ENCODE assay signal across 19 cellular contexts in genomic region chr15:91018178-91018577, GRCh38. TPM values are rescaled to one million over a fixed set of nuclear protein-coding genes. Genes with fewer than 3 reads are reported as not detected.
DNase-seq lines count a peak whose midpoint lies in the region; ATAC-seq, FAIRE-seq and TF ChIP-seq lines count a peak whose summit lies in the region.
"Had no signal": no experiment of that assay in that cellular context is flagged by ENCODE, and none has a peak within 500 bp of the region (broad histone marks: within the 10 kb centered on the region; RNA-seq: fewer than 3 reads in every experiment).

No MANE protein-coding gene starts in this region.

- no peak overlapping the region for H3K4me3 Mint-ChIP-seq in activated CD4-positive, alpha-beta T cell treated with anti-CD3 and anti-CD28 coated beads for 36 hours
- H3K4me3 Mint-ChIP-seq in HFFc6 (no peak overlapping the region), neural crest cell (peak overlapping the region; percentile 13)

- intact Hi-C loops in activated CD4-positive, alpha-beta T cell treated with anti-CD3 and anti-CD28 coated beads for 36 hours (cut with DNase I, micrococcal nuclease): no loop called here
- intact Hi-C loops in K562 (cut with micrococcal nuclease): no loop called here

- H3K9me1 ChIP-seq in K562 (ENCODE audit: control insufficient read depth, insufficient read depth, low read length): no peaks in the 10 kb centered on the region

- ATAC-seq in activated CD4-positive, alpha-beta T cell treated with anti-CD3 and anti-CD28 coated beads for 36 hours: no peak
- peak; percentile 22; the same call in 2 of the 3 replicates for ATAC-seq in K562

- no peaks in the 10 kb centered on the region for H3K9me3 Mint-ChIP-seq in activated CD4-positive, alpha-beta T cell treated with anti-CD3 and anti-CD28 coated beads for 36 hours (ENCODE audit: low read depth)
- H3K9me3 Mint-ChIP-seq in HFFc6 (no peaks in the 10 kb centered on the region), neural crest cell (no peaks in the 10 kb centered on the region)

- TF ChIP-seq CTCF in HFFc6 (IDR thresholded peaks at IDR 0.05) (no peak), K562 (IDR thresholded peaks at IDR 0.05 in 2 of 3, conservative IDR thresholded peaks at IDR 0.05 in 1 of 3; ENCODE audit: insufficient read depth in 2 of 3, low read depth in 1 of 3, low read length in 3 of 3) (no peak), neural crest cell (conservative IDR thresholded peaks at IDR 0.05) (no peak), brain microvascular endothelial cell (IDR thresholded peaks at IDR 0.05; ENCODE audit: low read depth, low read length, missing control alignments) (no peak)

- H3K27me3 Mint-ChIP-seq in activated CD4-positive, alpha-beta T cell treated with anti-CD3 and anti-CD28 coated beads for 36 hours: no peaks in the 10 kb centered on the region
- H3K27me3 Mint-ChIP-seq in HFFc6 (ENCODE audit: insufficient read depth) (no peaks in the 10 kb centered on the region), neural crest cell (ENCODE audit: low read depth) (no peaks in the 10 kb centered on the region)

- peak overlapping the region; percentile 13 for H3K27ac Mint-ChIP-seq in activated CD4-positive, alpha-beta T cell treated with anti-CD3 and anti-CD28 coated beads for 36 hours
- H3K27ac Mint-ChIP-seq in HFFc6 (peak overlapping the region; percentile 17; the same call in 1 of the 2 replicates), neural crest cell (ENCODE audit: unreplicated experiment) (no peak overlapping the region)

- H3K27me3 ChIP-seq in K562 (ENCODE audit: control insufficient read depth in 2 of 2, insufficient read depth in 2 of 2, low read length in 2 of 2): no peaks in the 10 kb centered on the region
- no peaks in the 10 kb centered on the region for H3K27me3 ChIP-seq in small intestine (ENCODE audit: control insufficient read depth in 2 of 2, insufficient read depth in 2 of 2, low read length in 2 of 2)
- no peaks in the 10 kb centered on the region for H3K27me3 ChIP-seq in brain microvascular endothelial cell (replicated peaks)
- H3K27me3 ChIP-seq: thyroid gland had no signal

- TF ChIP-seq EP300 in K562 (IDR thresholded peaks at IDR 0.05; ENCODE audit: low read length): no peak

- peak overlapping the region in 1 of 2 experiments; percentile 49; a peak in 1 of 4 replicates for H3K9ac ChIP-seq in K562 (ENCODE audit: insufficient read depth in 1 of 2, low read depth in 2 of 2, low read length in 2 of 2)

- WGBS in K562 (ENCODE audit: insufficient coverage, low coverage, missing lambda C conversion rate): 3% methylated on average over 3 of the region's 3 CpGs
- WGBS in small intestine, 3 donors: 72 to 88% (median 87%) methylated on average over 3 of the region's 3 CpGs

- BruUV-seq in K562 (replicated peaks; lab: Mats Ljungman, UMichigan): no TSS peak

- no peaks in the 10 kb centered on the region for H4K20me1 ChIP-seq in K562 (replicated peaks; ENCODE audit: control insufficient read depth, insufficient read depth, low read length)

- in situ Hi-C loops in K562 (cut with MboI): no loop called here
- in situ Hi-C loops in brain microvascular endothelial cell (cut with HindIII; ENCODE audit: low pct_ligation_motif_present, low sequenced_read_pairs): no loop called here

- POLR2A ChIA-PET in activated CD4-positive, alpha-beta T cell treated with anti-CD3 and anti-CD28 coated beads for 36 hours (lab: Charles Lee): no interaction called here
- POLR2A ChIA-PET in K562 (lab: Yijun Ruan, JAX): interaction anchor here (0.5 to 1.2 kb wide), 4 partner anchors 10 to 29 kb away, joined by 3 to 6 read pairs (median 3); no protein-coding TSS in a partner anchor

- H3K36me3 ChIP-seq in K562 (ENCODE audit: control insufficient read depth, insufficient read depth, low read length) (peaks cover 29% of the 10 kb centered on the region; the same call in 2 of the 3 replicates), small intestine (ENCODE audit: control insufficient read depth in 2 of 2, insufficient read depth in 2 of 2, low read length in 2 of 2) (peaks cover 2 to 9% of the 10 kb centered on the region in 2 donors), brain microvascular endothelial cell (replicated peaks) (peaks cover 10% of the 10 kb centered on the region)

- peak overlapping the region; percentile 57 for H3K4me2 ChIP-seq in K562 (ENCODE audit: insufficient read depth, low read length)

- TF ChIP-seq POLR2A in K562 (conservative IDR thresholded peaks at IDR 0.05) (no peak), GM12892 (IDR thresholded peaks at IDR 0.05; ENCODE audit: low read depth, low read length) (no peak)

- no peak overlapping the region for H2AFZ ChIP-seq in K562 (ENCODE audit: low read depth, low read length)

- H3K4me1 ChIP-seq in K562 (replicated peaks in 1 of 2; ENCODE audit: control insufficient read depth in 2 of 2, insufficient read depth in 2 of 2, low read length in 2 of 2): peaks cover 18% of the 10 kb centered on the region in 2 experiments; a peak in 4 of 5 replicates
- H3K4me1 ChIP-seq in small intestine (ENCODE audit: control insufficient read depth in 2 of 2, insufficient read depth in 1 of 2, low read depth in 1 of 2, low read length in 1 of 2): peaks cover 0 to 3% of the 10 kb centered on the region in 2 donors

- no peak for FAIRE-seq in K562 (lab: Jason Lieb, UNC)
- no peak for FAIRE-seq in GM12892 (lab: Jason Lieb, UNC)
- FAIRE-seq in small intestine (lab: Jason Lieb, UNC): no peak
- FAIRE-seq: astrocyte had no signal

- no peak for TF ChIP-seq RAD21 in K562 (CRISPR knock-in tag; conservative IDR thresholded peaks at IDR 0.05 in 1 of 2, IDR thresholded peaks at IDR 0.05 in 1 of 2)

- CTCF ChIA-PET in activated CD4-positive, alpha-beta T cell treated with anti-CD3 and anti-CD28 coated beads for 36 hours (lab: Charles Lee): interaction anchor here (1.0 kb wide), 1 partner anchor 253 kb away, joined by 3 read pairs; no protein-coding TSS in a partner anchor
- CTCF ChIA-PET in K562 (lab: Yijun Ruan, JAX; ENCODE audit: low intra/inter-chr PET ratio): no interaction called here

- peak overlapping the region; percentile 3; the same call in 2 of the 3 replicates for H3K27ac ChIP-seq in K562 (ENCODE audit: extremely low read depth, low read depth, low read length)
- no peak overlapping the region for H3K27ac ChIP-seq in small intestine (ENCODE audit: low read depth in 1 of 2, low read length in 1 of 2)
- H3K27ac ChIP-seq in brain microvascular endothelial cell: no peak overlapping the region
- H3K27ac ChIP-seq: thyroid gland, WERI-Rb-1 had no signal

- peaks cover 49% of the 10 kb centered on the region for H3K79me2 ChIP-seq in K562 (ENCODE audit: control insufficient read depth, insufficient read depth, low read length)

- H3K9me3 ChIP-seq in K562 (replicated peaks; ENCODE audit: control insufficient read depth, insufficient read depth, low read depth, low read length) (no peaks in the 10 kb centered on the region), small intestine (ENCODE audit: control insufficient read depth, low read depth) (no peaks in the 10 kb centered on the region)
- H3K9me3 ChIP-seq: thyroid gland had no signal

- no peak for DNase-seq in activated CD4-positive, alpha-beta T cell treated with anti-CD3 and anti-CD28 coated beads for 36 hours
- no peak for DNase-seq in activated CD4-positive, alpha-beta T cell treated with anti-CD3 and anti-CD28 coated beads for 4 hours
- DNase-seq in HFFc6: no peak
- DNase-seq in K562 (ENCODE audit: extremely low read depth in 1 of 4, low spot score in 3 of 4): peak in 1 of 4 experiments; percentile 29
- no peak for DNase-seq in neural crest cell (ENCODE audit: low read depth, low spot score)
- DNase-seq in GM12892 (ENCODE audit: insufficient read length): no peak
- no peak for DNase-seq in small intestine
- no peak for DNase-seq in brain microvascular endothelial cell
- DNase-seq: activated gamma-delta T cell treated with Interleukin-2 at 50 U/mL for 16 hours, DMS153, GF-D8, HCEC 1CT, IMR-90, NCI-H146, NCI-H748 treated with DMSO at 0.1 percent for 48 hours, SHP77 treated with DMSO at 0.1 percent for 48 hours, thyroid gland, WERI-Rb-1 had no signal

- peaks cover 36% of the 10 kb centered on the region for H3K4me1 Mint-ChIP-seq in activated CD4-positive, alpha-beta T cell treated with anti-CD3 and anti-CD28 coated beads for 36 hours
- H3K4me1 Mint-ChIP-seq in HFFc6 (ENCODE audit: low read depth) (peaks cover 38% of the 10 kb centered on the region), neural crest cell (peaks cover 39% of the 10 kb centered on the region)

- H3K36me3 Mint-ChIP-seq in activated CD4-positive, alpha-beta T cell treated with anti-CD3 and anti-CD28 coated beads for 36 hours (ENCODE audit: low read depth): peaks cover 13% of the 10 kb centered on the region
- peaks cover 8% of the 10 kb centered on the region; the same call in 1 of the 2 replicates for H3K36me3 Mint-ChIP-seq in HFFc6 (ENCODE audit: low read depth)
- H3K36me3 Mint-ChIP-seq in neural crest cell (ENCODE audit: low read depth): no peaks in the 10 kb centered on the region

- H3K4me3 ChIP-seq in K562 (no peak overlapping the region), small intestine (ENCODE audit: low read depth in 1 of 2, low read length in 2 of 2) (no peak overlapping the region), brain microvascular endothelial cell (ENCODE audit: low read depth, low read length) (no peak overlapping the region)
- H3K4me3 ChIP-seq: thyroid gland had no signal

RNA-seq across cellular contexts. Expression of gene VPS33B, which starts 4.2 kb away (rescaled TPM):
- 10 to 100 TPM; 22.8 to 25.9 TPM for total RNA-seq in activated CD4-positive, alpha-beta T cell treated with anti-CD3 and anti-CD28 coated beads for 36 hours
- 10 to 100 TPM; 12.7 to 18.8 (median 16.2) TPM for total RNA-seq in HFFc6 (2021; fragmentation: NEBNext Ultra II Directional; extraction: Animal tissue kit (Norgen Biotek cat#: 25700))
- total RNA-seq in K562 (2011; cell fraction: chromatin; rRNA removed; ENCODE audit: low replicate concordance): 35.4 and 57.8 TPM in 2 replicates
- total RNA-seq in K562 (2011; cell fraction: nucleolus; rRNA removed): 34.5 and 42.0 TPM in 2 replicates
- 28.3 and 30.4 TPM in 2 replicates for total RNA-seq in K562 (2011; cell fraction: nucleoplasm; rRNA removed)
- total RNA-seq in K562 (2014; rRNA removed) (9.4 and 10.2 TPM in 2 replicates), K562 (2014; rRNA removed; fragmentation: Illumina TruSeq; extraction: Trizol) (14.3 and 14.8 TPM in 2 replicates), K562 (2015; rRNA removed; fragmentation: Illumina TruSeq; extraction: Trizol) (13.0 and 13.5 TPM in 2 replicates), K562 (2021) (19.6 and 19.9 TPM in 2 replicates), neural crest cell (19.2 and 20.5 TPM in 2 replicates)
- polyA plus RNA-seq in K562 (2011; rRNA removed) (25.5 and 28.0 TPM in 2 replicates), K562 (2014; fragmentation: Illumina TruSeq; extraction: Trizol) (12.4 and 16.3 TPM in 2 replicates), K562 (2014; fragmentation: Nextera tagmentation; extraction: Ambion mirVana) (10 to 100 TPM in 1 of 2 experiments, 1 to 10 TPM in 1; 9.8 to 10.7 TPM), K562 (2014; rRNA removed) (12.7 and 15.1 TPM in 2 replicates), small intestine (10 to 100 TPM; 10.7 to 18.6 (median 18.3) TPM)
- 12.5 and 12.9 TPM in 2 replicates for polyA plus RNA-seq in K562 (2011; cell fraction: cytosol; rRNA removed)
- polyA plus RNA-seq in K562 (2011; cell fraction: nucleus; rRNA removed): 34.8 and 45.4 TPM in 2 replicates
- 22.2 and 32.7 TPM in 2 replicates for polyA plus RNA-seq in K562 (2012)
- 13.7 and 22.8 TPM in 2 replicates for polyA minus RNA-seq in K562 (2011; rRNA and poly(A)+ RNA removed)
- polyA minus RNA-seq in K562 (2011; cell fraction: cytosol; rRNA and poly(A)+ RNA removed): 4.2 and 20.6 TPM in 2 replicates
- 7.9 and 12.8 TPM in 2 replicates for polyA minus RNA-seq in K562 (2011; cell fraction: nucleus; rRNA and poly(A)+ RNA removed)
- 18.5 TPM for polyA plus RNA-seq in GM12892 (2012; ENCODE audit: missing spikeins)

RNA-seq across cellular contexts. Expression of gene PRC1, which starts 23.8 kb away (rescaled TPM):
- total RNA-seq in activated CD4-positive, alpha-beta T cell treated with anti-CD3 and anti-CD28 coated beads for 36 hours: 100 to 1,000 TPM; 111 to 157 TPM
- total RNA-seq in HFFc6 (2021; fragmentation: NEBNext Ultra II Directional; extraction: Animal tissue kit (Norgen Biotek cat#: 25700)): 100 to 1,000 TPM in 5 of 6 experiments, 10 to 100 TPM in 1; 85.5 to 210 (median 189) TPM
- total RNA-seq in K562 (2011; cell fraction: chromatin; rRNA removed; ENCODE audit: low replicate concordance): 402 and 749 TPM in 2 replicates
- total RNA-seq in K562 (2011; cell fraction: nucleolus; rRNA removed): 233 and 300 TPM in 2 replicates
- total RNA-seq in K562 (2011; cell fraction: nucleoplasm; rRNA removed): 292 and 338 TPM in 2 replicates
- 226 and 263 TPM in 2 replicates for total RNA-seq in K562 (2014; rRNA removed)
- 201 and 210 TPM in 2 replicates for total RNA-seq in K562 (2014; rRNA removed; fragmentation: Illumina TruSeq; extraction: Trizol)
- 223 and 228 TPM in 2 replicates for total RNA-seq in K562 (2015; rRNA removed; fragmentation: Illumina TruSeq; extraction: Trizol)
- total RNA-seq in K562 (2021): 150 and 181 TPM in 2 replicates
- polyA plus RNA-seq in K562 (2011; rRNA removed): 391 and 460 TPM in 2 replicates
- 329 and 446 TPM in 2 replicates for polyA plus RNA-seq in K562 (2011; cell fraction: cytosol; rRNA removed)
- polyA plus RNA-seq in K562 (2011; cell fraction: nucleus; rRNA removed): 1,023 and 1,561 TPM in 2 replicates
- 176 and 186 TPM in 2 replicates for polyA plus RNA-seq in K562 (2012)
- polyA plus RNA-seq in K562 (2014; fragmentation: Illumina TruSeq; extraction: Trizol): 248 and 284 TPM in 2 replicates
- polyA plus RNA-seq in K562 (2014; fragmentation: Nextera tagmentation; extraction: Ambion mirVana): 100 to 1,000 TPM; 156 to 240 TPM
- 256 and 264 TPM in 2 replicates for polyA plus RNA-seq in K562 (2014; rRNA removed)
- 342 and 344 TPM in 2 replicates for polyA minus RNA-seq in K562 (2011; rRNA and poly(A)+ RNA removed)
- 145 and 166 TPM in 2 replicates for polyA minus RNA-seq in K562 (2011; cell fraction: cytosol; rRNA and poly(A)+ RNA removed)
- polyA minus RNA-seq in K562 (2011; cell fraction: nucleus; rRNA and poly(A)+ RNA removed): 175 and 402 TPM in 2 replicates
- 160 and 161 TPM in 2 replicates for total RNA-seq in neural crest cell
- polyA plus RNA-seq in GM12892 (2012; ENCODE audit: missing spikeins): 72.3 TPM
- polyA plus RNA-seq in small intestine: 10 to 100 TPM in 2 of 3 donors, 1 to 10 TPM in 1; 5.4 to 55.4 (median 11.4) TPM
